In genomic region chr1:149103109-149104081, GRCh38 we compare ENCODE assay signal across 8 cellular contexts. TPM values are rescaled to one million over a fixed set of nuclear protein-coding genes. Genes with fewer than 3 reads are reported as not detected.
DNase-seq lines count a peak whose midpoint lies in the region; ATAC-seq, FAIRE-seq and TF ChIP-seq lines count a peak whose summit lies in the region.
"Not testable (repeated sequence)": the region's sequence is repeated elsewhere in the genome, so short reads cannot be mapped to it uniquely, and the experiment has no call there.

TSS of gene NBPF9 (minus strand) at chr1:149103551. CDS start at chr1:149082139, 21,412 bp downstream.

- not testable (repeated sequence) for H3K27me3 ChIP-seq in CD4-positive, alpha-beta memory T cell (ENCODE audit: insufficient read depth, low read length)

- not testable (repeated sequence) for H3K36me3 Mint-ChIP-seq in CD4-positive, alpha-beta memory T cell; activated T-cell treated with anti-CD3 and anti-CD28 coated beads, Interleukin-2, amount 50 U/mL, for 24 hours (ENCODE audit: low read depth)

- peak within 1 kb of the TSS; percentile 90 to 99 (median 97) for H3K27ac Mint-ChIP-seq in CD4-positive, alpha-beta memory T cell
- H3K27ac Mint-ChIP-seq in activated T-cell treated with anti-CD3 and anti-CD28 coated beads, Interleukin-2, amount 50 U/mL, for 24 hours = peak within 1 kb of the TSS; percentile 97

- H3K36me3 ChIP-seq in CD4-positive, alpha-beta memory T cell (ENCODE audit: insufficient read depth, low read length); mucosa of descending colon (ENCODE audit: low read depth): not testable (repeated sequence)

- H3K4me1 Mint-ChIP-seq in CD4-positive, alpha-beta memory T cell; activated T-cell treated with anti-CD3 and anti-CD28 coated beads, Interleukin-2, amount 50 U/mL, for 24 hours (ENCODE audit: low read depth): not testable (repeated sequence)

- not testable (repeated sequence) for H3K27ac ChIP-seq in CD4-positive, alpha-beta memory T cell (ENCODE audit: low read depth, low read length)

- H3K27me3 Mint-ChIP-seq in CD4-positive, alpha-beta memory T cell; activated T-cell treated with anti-CD3 and anti-CD28 coated beads, Interleukin-2, amount 50 U/mL, for 24 hours: not testable (repeated sequence)

- POLR2A ChIA-PET in CD4-positive, alpha-beta memory T cell (lab: Charles Lee; ENCODE audit: partially characterized antibody) = not testable (repeated sequence)

- not testable (repeated sequence) for FAIRE-seq in RCC 7860 (lab: Jason Lieb, UNC)

- H3K4me1 ChIP-seq in CD4-positive, alpha-beta memory T cell (ENCODE audit: insufficient read depth, low read length); mucosa of descending colon (ENCODE audit: low read depth): not testable (repeated sequence)

- H3K9me3 Mint-ChIP-seq in CD4-positive, alpha-beta memory T cell; activated T-cell treated with anti-CD3 and anti-CD28 coated beads, Interleukin-2, amount 50 U/mL, for 24 hours: not testable (repeated sequence)

- intact Hi-C loops in CD4-positive, alpha-beta memory T cell (cut with micrococcal nuclease); mucosa of descending colon (cut with DNase I, micrococcal nuclease): not testable (repeated sequence)

- H3K9me3 ChIP-seq in CD4-positive, alpha-beta memory T cell (ENCODE audit: control insufficient read depth in 1 of 2, low read length in 2 of 2); mucosa of descending colon: not testable (repeated sequence)

- H3K4me3 Mint-ChIP-seq in CD4-positive, alpha-beta memory T cell = peak within 1 kb of the TSS; percentile 92 to 99 (median 98)
- peak within 1 kb of the TSS; percentile 97 for H3K4me3 Mint-ChIP-seq in activated T-cell treated with anti-CD3 and anti-CD28 coated beads, Interleukin-2, amount 50 U/mL, for 24 hours

- ATAC-seq in GM21423 (IDR thresholded peaks at IDR 0.05; ENCODE audit: unreplicated experiment) = peak; percentile 90
- ATAC-seq in HG03469 (IDR thresholded peaks at IDR 0.05; ENCODE audit: unreplicated experiment) = peak; percentile 83
- peak; percentile 99 for ATAC-seq in mucosa of descending colon

- not testable (repeated sequence) for TF ChIP-seq POLR2A in erythroblast (IDR thresholded peaks at IDR 0.05; ENCODE audit: low read length)

- H3K4me3 ChIP-seq in CD4-positive, alpha-beta memory T cell (ENCODE audit: low read length in 2 of 2); mucosa of descending colon: not testable (repeated sequence)

- not testable (repeated sequence) for TF ChIP-seq CTCF in mucosa of descending colon (IDR thresholded peaks at IDR 0.05)

- DNase-seq in CD4-positive, alpha-beta memory T cell = peak; percentile 49 to 63 (median 61)
- DNase-seq in RCC 7860 (ENCODE audit: low spot score) = peak; percentile 3
- peak; percentile 75 for DNase-seq in activated T-cell treated with anti-CD3 and anti-CD28 coated beads, Interleukin-2, amount 50 U/mL, for 24 hours
- DNase-seq in erythroblast (lab: John Stamatoyannopoulos, UW) = peak; percentile 51 to 63
- peak; percentile 47 to 76 (median 63) for DNase-seq in mucosa of descending colon
- DNase-seq in stimulated activated CD4-positive, alpha-beta T cell treated with anti-CD3 and anti-CD28 coated beads, TNF-alpha, amount 100 ng/mL, for 48 hours (ENCODE audit: low read depth in 3 of 3) = peak in 2 of 3 donors; percentile 5 to 14

- CTCF ChIA-PET in CD4-positive, alpha-beta memory T cell (lab: Charles Lee; ENCODE audit: partially characterized antibody) = not testable (repeated sequence)

RNA-seq across cellular contexts. Expression of gene NBPF9, which starts in this region (rescaled TPM):
- 10 to 100 TPM; 44.5 to 48.4 TPM for total RNA-seq in CD4-positive, alpha-beta memory T cell
- polyA plus RNA-seq in CD4-positive, alpha-beta memory T cell = 1 to 10 TPM; 1.8 to 6.7 TPM
- total RNA-seq in mucosa of descending colon = 10 to 100 TPM; 13.4 to 20.7 (median 17.6) TPM

Comparison
In these comparisons a context has a peak if more than half of its experiments do, and no peak if none do; other contexts are left out.
1. DNase-seq: peak in every context shown above with its lines; median percentile 75 in activated T-cell treated with anti-CD3 and anti-CD28 coated beads, Interleukin-2, amount 50 U/mL, for 24 hours; 63 in mucosa of descending colon; 61 in CD4-positive, alpha-beta memory T cell; 57 in erythroblast; 10 in stimulated activated CD4-positive, alpha-beta T cell treated with anti-CD3 and anti-CD28 coated beads, TNF-alpha, amount 100 ng/mL, for 48 hours; 3 in RCC 7860.